In genomic region chr20:38498909-38499308, GRCh38 we compare ENCODE assay signal across 23 cellular contexts.
"Had no signal": no experiment of that assay in that cellular context is flagged by ENCODE, and none has a peak within 500 bp of the region (broad histone marks: within the 10 kb centered on the region; RNA-seq: fewer than 3 reads in every experiment).

No MANE protein-coding gene starts in this region.

- ATAC-seq: activated CD4-positive, CD25-positive, alpha-beta regulatory T cell treated with anti-CD3 and anti-CD28 coated beads, Interleukin-2, amount 50 U/mL, for 24 hours; activated T-cell treated with anti-CD3 and anti-CD28 coated beads, Interleukin-2, amount 50 U/mL, for 4 hours; left lobe of liver; natural killer cell treated with Interleukin-12 subunit alpha and Interleukin-12 subunit beta and Interleukin-15 and Interleukin-18, amount 100 ng/mL, for 72 hours; stimulated activated naive CD8-positive, alpha-beta T cell treated with anti-CD3 and anti-CD28 coated beads, Interleukin-15, Interleukin-2, amounts not matched to agents 100 U/mL and 50 U/mL, for 24 hours had no signal

- H3K4me1 ChIP-seq: colonic mucosa, esophagus muscularis mucosa, parathyroid adenoma, sigmoid colon, tibial artery had no signal

- H3K9me3 ChIP-seq: colonic mucosa, esophagus muscularis mucosa, neutrophil, sigmoid colon, tibial artery had no signal

- H3K27me3 Mint-ChIP-seq: activated CD4-positive, alpha-beta T cell treated with anti-CD3 and anti-CD28 coated beads, Interleukin-2, amount 10 ng/mL, durations not matched to agents 7 days and 5 days; brain; natural killer cell treated with Interleukin-12 subunit alpha and Interleukin-12 subunit beta and Interleukin-15 and Interleukin-18, amount 100 ng/mL, for 72 hours had no signal

- H3K4me1 Mint-ChIP-seq: activated CD4-positive, alpha-beta T cell treated with anti-CD3 and anti-CD28 coated beads, Interleukin-2, amount 10 ng/mL, durations not matched to agents 7 days and 5 days; brain; endodermal cell had no signal

- H3K9me3 Mint-ChIP-seq: activated CD4-positive, alpha-beta T cell treated with anti-CD3 and anti-CD28 coated beads, Interleukin-2, amount 10 ng/mL, durations not matched to agents 7 days and 5 days; activated naive CD4-positive, alpha-beta T cell treated with anti-CD3 and anti-CD28 coated beads for 36 hours; activated T-cell treated with anti-CD3 and anti-CD28 coated beads, Interleukin-2, amount 50 U/mL, for 4 hours; brain; endodermal cell; natural killer cell treated with Interleukin-12 subunit alpha and Interleukin-12 subunit beta and Interleukin-15 and Interleukin-18, amount 100 ng/mL, for 72 hours had no signal

- H3K4me3 ChIP-seq: colonic mucosa, esophagus muscularis mucosa, hepatocyte, lung, sigmoid colon, tibial artery had no signal

- H3K4me2 ChIP-seq: hepatocyte had no signal

- DNase-seq: activated CD4-positive, alpha-beta T cell treated with anti-CD3 and anti-CD28 coated beads, Interleukin-2, amount 10 ng/mL, durations not matched to agents 7 days and 5 days; activated CD8-positive, alpha-beta memory T cell treated with anti-CD3 and anti-CD28 coated beads, Interleukin-2, amount 50 U/mL, for 4 hours; activated naive CD4-positive, alpha-beta T cell treated with anti-CD3 and anti-CD28 coated beads for 36 hours; activated T-cell treated with anti-CD3 and anti-CD28 coated beads, Interleukin-2, amount 50 U/mL, for 4 hours; central memory CD4-positive, alpha-beta T cell; colonic mucosa; endodermal cell; islet precursor cell; sigmoid colon; stimulated activated CD8-positive, alpha-beta memory T cell treated with anti-CD3 and anti-CD28 coated beads, Interleukin-4, amount 100 ng/mL, for 48 hours; stimulated activated naive CD8-positive, alpha-beta T cell treated with anti-CD3 and anti-CD28 coated beads, Interleukin-15, Interleukin-2, amounts not matched to agents 100 U/mL and 50 U/mL, for 24 hours; substantia nigra; T-helper 9 cell; tibial artery had no signal

- H3K4me3 Mint-ChIP-seq: activated CD4-positive, alpha-beta T cell treated with anti-CD3 and anti-CD28 coated beads, Interleukin-2, amount 10 ng/mL, durations not matched to agents 7 days and 5 days; activated naive CD4-positive, alpha-beta T cell treated with anti-CD3 and anti-CD28 coated beads for 36 hours; activated T-cell treated with anti-CD3 and anti-CD28 coated beads, Interleukin-2, amount 50 U/mL, for 4 hours; brain; endodermal cell; natural killer cell treated with Interleukin-12 subunit alpha and Interleukin-12 subunit beta and Interleukin-15 and Interleukin-18, amount 100 ng/mL, for 72 hours had no signal

- H3K79me2 ChIP-seq: hepatocyte, parathyroid adenoma had no signal

- H3K36me3 ChIP-seq: colonic mucosa had no signal

- H3K27me3 ChIP-seq: colonic mucosa, esophagus muscularis mucosa, hepatocyte, neutrophil, sigmoid colon, tibial artery had no signal

- H3K27ac ChIP-seq: colonic mucosa, esophagus muscularis mucosa, hepatocyte, neutrophil, parathyroid adenoma, sigmoid colon, tibial artery had no signal

- H3K27ac Mint-ChIP-seq: activated CD4-positive, alpha-beta T cell treated with anti-CD3 and anti-CD28 coated beads, Interleukin-2, amount 10 ng/mL, durations not matched to agents 7 days and 5 days; activated naive CD4-positive, alpha-beta T cell treated with anti-CD3 and anti-CD28 coated beads for 36 hours; brain; endodermal cell; natural killer cell treated with Interleukin-12 subunit alpha and Interleukin-12 subunit beta and Interleukin-15 and Interleukin-18, amount 100 ng/mL, for 72 hours had no signal

- H2AFZ ChIP-seq: hepatocyte, parathyroid adenoma had no signal

- H3K9ac ChIP-seq: parathyroid adenoma had no signal
